In the genomic region with DNA sequence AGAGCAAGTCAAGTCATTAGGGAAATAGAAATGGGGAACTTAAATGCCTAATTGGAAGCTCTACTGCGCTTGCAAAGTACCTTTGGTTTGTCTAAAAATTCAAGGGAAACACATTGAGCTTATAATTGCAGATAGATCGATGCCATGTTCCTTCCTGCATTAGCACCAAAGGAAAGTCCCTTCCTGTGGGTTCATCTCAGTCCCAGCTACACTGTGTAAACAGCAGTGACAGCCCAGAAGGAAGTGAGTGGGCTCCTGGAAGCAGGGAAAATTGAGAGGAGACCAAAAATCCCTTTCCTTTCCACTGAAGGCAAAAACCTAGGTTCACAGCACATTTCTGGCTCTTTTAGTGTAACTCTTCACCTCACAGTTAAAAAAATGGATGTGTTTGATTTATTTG, we compare ENCODE assay signal across 25 cellular contexts.
"Had no signal": no experiment of that assay in that cellular context is flagged by ENCODE, and none has a peak within 500 bp of the region (broad histone marks: within the 10 kb centered on the region; RNA-seq: fewer than 3 reads in every experiment).

No MANE protein-coding gene starts in this region.

- H3K36me3 ChIP-seq: esophagus squamous epithelium, gastrocnemius medialis, heart right ventricle, left ventricle myocardium inferior, lower lobe of right lung had no signal

- H3K4me1 ChIP-seq: lower lobe of right lung had no signal

- H3K27me3 ChIP-seq: esophagus squamous epithelium, gastrocnemius medialis had no signal

- ATAC-seq: effector memory CD8-positive, alpha-beta T cell; esophagus mucosa; gastrocnemius medialis; heart right ventricle; left colon; left lobe of liver; lower lobe of right lung; mucosa of descending colon had no signal

- H3K4me3 ChIP-seq: coronary artery, esophagus squamous epithelium, gastrocnemius medialis, heart right ventricle, left ventricle myocardium inferior, lower lobe of right lung, mucosa of descending colon had no signal

- H3K27ac ChIP-seq: coronary artery, epithelial cell of prostate, esophagus squamous epithelium, gastrocnemius medialis, heart right ventricle, left ventricle myocardium inferior, lower lobe of right lung had no signal

- H3K9me3 ChIP-seq: esophagus squamous epithelium, gastrocnemius medialis, lower lobe of right lung, mucosa of descending colon had no signal

- DNase-seq: effector CD8-positive, alpha-beta T cell; effector memory CD8-positive, alpha-beta T cell; endodermal cell; erythroblast; esophagus squamous epithelium; foreskin fibroblast; foreskin melanocyte; gastrocnemius medialis; glutamatergic neuron; head of caudate nucleus; heart right ventricle; hippocampal formation; islet precursor cell; kidney; kidney glomerular epithelial cell; left colon; left ventricle myocardium inferior; lower lobe of right lung; mesenchymal stem cell; mucosa of descending colon; naive B cell had no signal
